8 cellular contexts compared by ENCODE assay signal in the genomic region with DNA sequence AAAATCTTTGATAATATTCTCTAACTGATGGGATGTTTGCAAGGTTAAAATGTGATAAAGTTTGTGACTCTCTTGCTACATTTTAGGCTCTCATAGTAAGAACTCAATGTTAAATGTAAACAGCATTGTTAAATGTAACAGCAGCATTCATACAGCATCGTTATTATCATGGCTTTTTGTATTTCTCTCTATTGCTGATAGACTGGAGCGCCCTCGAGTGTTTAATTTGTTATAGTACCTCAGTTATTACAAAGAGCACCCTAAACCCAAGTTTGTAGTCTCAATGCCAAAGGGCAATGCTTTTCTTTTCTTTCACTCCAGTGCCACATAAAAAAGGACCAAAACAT. TPM values are rescaled to one million over a fixed set of nuclear protein-coding genes. Genes with fewer than 3 reads are reported as not detected.
A peak's percentile ranks its signal among the peaks of the same experiment; 100 is the strongest.
DNase-seq lines count a peak whose midpoint lies in the region; ATAC-seq, FAIRE-seq and TF ChIP-seq lines count a peak whose summit lies in the region.

No MANE protein-coding gene starts in this region.

- H3K79me2 ChIP-seq in endothelial cell of umbilical vein (ENCODE audit: control insufficient read depth, insufficient read depth, low read length): no peaks in the 10 kb centered on the region

- dilution Hi-C loops in endothelial cell of umbilical vein (cut with MboI; ENCODE audit: extremely low pct_ligation_motif_present, low sequenced_read_pairs): no loop called here

- H3K9me3 ChIP-seq in A673 (ENCODE audit: low read depth, low read length, poor library complexity, severe bottlenecking) (no peaks in the 10 kb centered on the region), endothelial cell of umbilical vein (replicated peaks; ENCODE audit: control insufficient read depth, insufficient read depth, low read length) (no peaks in the 10 kb centered on the region)

- H3K9ac ChIP-seq in endothelial cell of umbilical vein (replicated peaks; ENCODE audit: extremely low read depth, insufficient read depth, low read length): no peak overlapping the region

- no peak overlapping the region for H3K27ac ChIP-seq in A673 (ENCODE audit: low read depth, low read length, poor library complexity, severe bottlenecking)
- no peak overlapping the region for H3K27ac ChIP-seq in endothelial cell of umbilical vein (ENCODE audit: insufficient read depth, low read depth, low read length)

- CTCF ChIA-PET in A673 (lab: Charles Lee): no interaction called here
- CTCF ChIA-PET in endothelial cell of umbilical vein (lab: Charles Lee): interaction anchor here (1.2 to 3.0 kb wide), 4 partner anchors 76 to 344 kb away, joined by 3 to 12 read pairs (median 8); no protein-coding TSS in a partner anchor

- POLR2A ChIA-PET in A673 (lab: Charles Lee; ENCODE audit: low non-redundant PET): no interaction called here
- POLR2A ChIA-PET in endothelial cell of umbilical vein (lab: Charles Lee): no interaction called here

- no peak overlapping the region for H3K4me2 ChIP-seq in endothelial cell of umbilical vein (ENCODE audit: insufficient read depth, low read length)

- H3K9me1 ChIP-seq in endothelial cell of umbilical vein (replicated peaks; ENCODE audit: control insufficient read depth, extremely low read depth, insufficient read depth, low read length): no peaks in the 10 kb centered on the region

- H2AFZ ChIP-seq in endothelial cell of umbilical vein (ENCODE audit: low read depth, low read length): no peak overlapping the region

- intact Hi-C loops in A673 (cut with micrococcal nuclease; ENCODE audit: unreplicated experiment) (loop anchor here (2.0 to 10.0 kb wide), 3 partner anchors 72 to 346 kb away; no protein-coding TSS in a partner anchor), endothelial cell of umbilical vein (cut with micrococcal nuclease) (loop anchor here (2.0 to 10.0 kb wide), 3 partner anchors 72 to 346 kb away; no protein-coding TSS in a partner anchor), sciatic nerve (cut with DNase I) (no loop called here)

- no peaks in the 10 kb centered on the region for H4K20me1 ChIP-seq in endothelial cell of umbilical vein (replicated peaks; ENCODE audit: control insufficient read depth, extremely low read depth, insufficient read depth, low read length)

- ATAC-seq in sciatic nerve (peak; percentile 63), GM21390 (IDR thresholded peaks at IDR 0.05; ENCODE audit: unreplicated experiment) (no peak), GM19324 (IDR thresholded peaks at IDR 0.05; ENCODE audit: low FRiP score, unreplicated experiment) (no peak)

- H3K4me3 ChIP-seq in A673 (ENCODE audit: low read depth, low read length, poor library complexity, severe bottlenecking) (no peak overlapping the region), GM12865 (ENCODE audit: low read depth, low read length) (no peak overlapping the region), endothelial cell of umbilical vein (replicated peaks in 1 of 3; ENCODE audit: insufficient read depth in 1 of 3, low read depth in 1 of 3, low read length in 3 of 3) (no peak overlapping the region)

- TF ChIP-seq POLR2A in endothelial cell of umbilical vein (IDR thresholded peaks at IDR 0.05; ENCODE audit: low read depth, low read length): no peak

- H3K4me1 ChIP-seq in A673 (ENCODE audit: insufficient read depth, low read length, poor library complexity, severe bottlenecking): no peaks in the 10 kb centered on the region
- H3K4me1 ChIP-seq in endothelial cell of umbilical vein (ENCODE audit: control insufficient read depth, extremely low read depth, insufficient read depth, low read length): no peaks in the 10 kb centered on the region

- TF ChIP-seq CTCF in A673 (conservative IDR thresholded peaks at IDR 0.05; ENCODE audit: low read depth, low read length) (peak; percentile 62), GM12865 (IDR thresholded peaks at IDR 0.05; ENCODE audit: insufficient read depth, low read depth, low read length, missing control alignments) (peak; percentile 35), endothelial cell of umbilical vein (IDR thresholded peaks at IDR 0.05; ENCODE audit: extremely low read depth in 1 of 2, insufficient read depth in 1 of 2, low read depth in 1 of 2, low read length in 2 of 2) (peak; percentile 5 to 19)

- BruUV-seq in A673 (replicated peaks; lab: Mats Ljungman, UMichigan): no TSS peak
- no TSS peak for BruUV-seq in endothelial cell of umbilical vein (replicated peaks; lab: Mats Ljungman, UMichigan)

- peak; percentile 45 for DNase-seq in A673 (ENCODE audit: low spot score)
- peak; percentile 34 for DNase-seq in GM12865 (ENCODE audit: low read depth)
- DNase-seq in NOMO-1 treated with dmso at 0.1 percent for 144 hours (lab: John Stamatoyannopoulos, UW; ENCODE audit: unreplicated experiment): peak; percentile 18
- peak; percentile 16 for DNase-seq in endothelial cell of umbilical vein (ENCODE audit: low read depth, low spot score)
- DNase-seq in sciatic nerve (ENCODE audit: low spot score): no peak
- no peak for DNase-seq in activated effector memory CD4-positive, alpha-beta T cell treated with anti-CD3 and anti-CD28 coated beads, Interleukin-2, amount 50 U/mL, for 16 hours

- no peaks in the 10 kb centered on the region for H3K27me3 ChIP-seq in A673 (replicated peaks; ENCODE audit: insufficient read depth, low read depth, low read length, poor library complexity)
- no peaks in the 10 kb centered on the region for H3K27me3 ChIP-seq in endothelial cell of umbilical vein (ENCODE audit: control insufficient read depth in 2 of 2, insufficient read depth in 2 of 2, low read length in 2 of 2)

- H3K36me3 ChIP-seq in A673 (ENCODE audit: insufficient read depth, low read length, poor library complexity, severe bottlenecking): no peaks in the 10 kb centered on the region
- no peaks in the 10 kb centered on the region for H3K36me3 ChIP-seq in endothelial cell of umbilical vein (ENCODE audit: control insufficient read depth in 2 of 2, extremely low read depth in 1 of 2, insufficient read depth in 2 of 2, low read length in 2 of 2)

- peak; percentile 50 for FAIRE-seq in endothelial cell of umbilical vein (lab: Jason Lieb, UNC)

TF ChIP-seq in endothelial cell of umbilical vein, 7 proteins besides CTCF, POLR2A, EP300 and RAD21:
- TF ChIP-seq MYC (IDR thresholded peaks at IDR 0.05; ENCODE audit: low read depth, low read length): no peak
- no peak for TF ChIP-seq POLR2AphosphoS5 (IDR thresholded peaks at IDR 0.05; ENCODE audit: insufficient read depth, low read depth, low read length)
- TF ChIP-seq EZH2 (IDR thresholded peaks at IDR 0.05; ENCODE audit: borderline replicate concordance, low read depth, low read length, severe bottlenecking): no peak
- no peak for TF ChIP-seq GATA2 (IDR thresholded peaks at IDR 0.05; ENCODE audit: insufficient read depth, insufficient read length, low read depth, low read length)
- TF ChIP-seq FOS (IDR thresholded peaks at IDR 0.05; ENCODE audit: borderline replicate concordance, insufficient read depth, low read length): no peak
- TF ChIP-seq, protein P1, sequence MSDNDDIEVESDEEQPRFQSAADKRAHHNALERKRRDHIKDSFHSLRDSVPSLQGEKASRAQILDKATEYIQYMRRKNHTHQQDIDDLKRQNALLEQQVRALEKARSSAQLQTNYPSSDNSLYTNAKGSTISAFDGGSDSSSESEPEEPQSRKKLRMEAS (IDR thresholded peaks at IDR 0.05; ENCODE audit: insufficient read depth, insufficient read length): no peak
- TF ChIP-seq JUN (IDR thresholded peaks at IDR 0.05; ENCODE audit: borderline replicate concordance, insufficient read depth, insufficient read length, low read depth): no peak
TF ChIP-seq in endothelial cell of umbilical vein: peak in this region for 0.

RNA-seq across cellular contexts. Expression of a gene that starts 14.9 kb away (rescaled TPM):
- total RNA-seq in A673 (2021): 14.3 and 14.6 TPM in 2 replicates
- 8.0 and 8.7 TPM in 2 replicates for total RNA-seq in endothelial cell of umbilical vein
- 3.0 and 4.0 TPM in 2 replicates for polyA plus RNA-seq in endothelial cell of umbilical vein
- polyA plus RNA-seq in endothelial cell of umbilical vein (2011; cell fraction: cytosol; rRNA removed): 3.4 and 3.6 TPM in 2 replicates
- polyA plus RNA-seq in endothelial cell of umbilical vein (2011; cell fraction: nucleus; rRNA removed): 5.4 and 6.5 TPM in 2 replicates
- polyA plus RNA-seq in endothelial cell of umbilical vein (2012): 7.1 and 7.9 TPM in 2 replicates
- polyA minus RNA-seq in endothelial cell of umbilical vein: 6.0 and 8.4 TPM in 2 replicates
- 6.2 TPM for polyA minus RNA-seq in endothelial cell of umbilical vein (2011; cell fraction: cytosol; rRNA and poly(A)+ RNA removed)
- polyA minus RNA-seq in endothelial cell of umbilical vein (2011; cell fraction: nucleus; rRNA and poly(A)+ RNA removed): 3.6 and 5.3 TPM in 2 replicates
- 8.5 TPM for total RNA-seq in sciatic nerve

Comparison
In these comparisons a context has a peak if more than half of its experiments do, and no peak if none do; other contexts are left out.
1. DNase-seq: peak in A673 (single experiment), GM12865 (single experiment), NOMO-1 treated with dmso at 0.1 percent for 144 hours (single experiment) and endothelial cell of umbilical vein (single experiment); none in sciatic nerve (single experiment) and activated effector memory CD4-positive, alpha-beta T cell treated with anti-CD3 and anti-CD28 coated beads, Interleukin-2, amount 50 U/mL, for 16 hours (single experiment).
2. CTCF ChIP-seq: peak in every context shown above with its lines; median percentile 62 in A673; 35 in GM12865; 12 in endothelial cell of umbilical vein.